Comparison of ENCODE assay signal across 8 cellular contexts in the genomic region with DNA sequence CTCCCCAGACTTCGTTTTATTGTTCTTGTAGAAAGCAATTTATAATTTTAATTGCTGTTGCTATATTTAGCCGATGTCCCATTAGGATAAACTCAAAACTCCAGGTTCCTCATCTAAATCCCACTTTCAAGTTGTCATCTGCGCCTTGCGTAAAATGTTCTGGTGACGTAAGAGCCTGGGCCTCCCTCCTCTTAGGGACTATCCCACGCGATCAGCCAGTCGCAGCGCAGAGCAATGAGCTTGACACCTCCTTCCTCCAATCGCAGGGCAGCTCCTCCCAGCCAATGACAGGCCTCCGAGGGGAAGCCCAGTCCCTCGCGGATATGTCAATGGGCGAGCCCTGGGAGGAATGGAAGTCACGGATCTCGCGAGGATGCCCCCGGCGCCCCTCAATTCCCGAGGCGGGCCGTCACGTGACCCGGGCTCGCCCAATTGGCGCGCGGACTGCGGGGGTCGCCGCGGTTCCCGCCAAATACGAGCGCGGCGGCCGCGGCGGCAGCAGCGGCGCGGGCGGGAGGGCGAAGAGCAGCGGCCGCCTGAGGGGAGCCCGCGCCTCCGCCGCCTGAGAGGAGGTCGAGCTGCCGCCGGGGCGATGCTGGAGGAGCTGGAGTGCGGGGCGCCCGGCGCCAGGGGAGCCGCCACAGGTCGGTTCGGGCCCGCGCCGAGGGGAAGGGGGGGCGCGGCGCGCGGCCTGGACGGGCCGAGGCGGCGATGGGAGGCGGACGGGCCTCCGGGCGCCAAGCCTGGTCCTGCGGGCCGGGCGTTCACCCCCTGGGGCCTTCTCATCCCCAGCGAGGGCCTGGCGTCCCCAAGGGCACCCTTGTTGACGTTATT. TPM values are rescaled to one million over a fixed set of nuclear protein-coding genes. Genes with fewer than 3 reads are reported as not detected.
DNase-seq lines count a peak whose midpoint lies in the region; ATAC-seq, FAIRE-seq and TF ChIP-seq lines count a peak whose summit lies in the region.

A gene with protein sequence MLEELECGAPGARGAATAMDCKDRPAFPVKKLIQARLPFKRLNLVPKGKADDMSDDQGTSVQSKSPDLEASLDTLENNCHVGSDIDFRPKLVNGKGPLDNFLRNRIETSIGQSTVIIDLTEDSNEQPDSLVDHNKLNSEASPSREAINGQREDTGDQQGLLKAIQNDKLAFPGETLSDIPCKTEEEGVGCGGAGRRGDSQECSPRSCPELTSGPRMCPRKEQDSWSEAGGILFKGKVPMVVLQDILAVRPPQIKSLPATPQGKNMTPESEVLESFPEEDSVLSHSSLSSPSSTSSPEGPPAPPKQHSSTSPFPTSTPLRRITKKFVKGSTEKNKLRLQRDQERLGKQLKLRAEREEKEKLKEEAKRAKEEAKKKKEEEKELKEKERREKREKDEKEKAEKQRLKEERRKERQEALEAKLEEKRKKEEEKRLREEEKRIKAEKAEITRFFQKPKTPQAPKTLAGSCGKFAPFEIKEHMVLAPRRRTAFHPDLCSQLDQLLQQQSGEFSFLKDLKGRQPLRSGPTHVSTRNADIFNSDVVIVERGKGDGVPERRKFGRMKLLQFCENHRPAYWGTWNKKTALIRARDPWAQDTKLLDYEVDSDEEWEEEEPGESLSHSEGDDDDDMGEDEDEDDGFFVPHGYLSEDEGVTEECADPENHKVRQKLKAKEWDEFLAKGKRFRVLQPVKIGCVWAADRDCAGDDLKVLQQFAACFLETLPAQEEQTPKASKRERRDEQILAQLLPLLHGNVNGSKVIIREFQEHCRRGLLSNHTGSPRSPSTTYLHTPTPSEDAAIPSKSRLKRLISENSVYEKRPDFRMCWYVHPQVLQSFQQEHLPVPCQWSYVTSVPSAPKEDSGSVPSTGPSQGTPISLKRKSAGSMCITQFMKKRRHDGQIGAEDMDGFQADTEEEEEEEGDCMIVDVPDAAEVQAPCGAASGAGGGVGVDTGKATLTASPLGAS (plus strand): TSS at position 470 of the 834 bp plus-strand sequence. CDS start 123 bp downstream, at position 593.

- H3K36me3 Mint-ChIP-seq in T-helper 17 cell (ENCODE audit: low read depth): no peaks in the 10 kb centered on the region

- H3K36me3 ChIP-seq in prostate gland: no peaks in the 10 kb centered on the region

- H3K27me3 Mint-ChIP-seq in T-helper 17 cell: no peaks in the 10 kb centered on the region

- peaks cover 29% of the 10 kb centered on the region for H3K4me1 Mint-ChIP-seq in T-helper 17 cell

- peaks cover 22% of the 10 kb centered on the region for H3K4me1 ChIP-seq in prostate gland (replicated peaks)

- under 1% methylated on average over 55 of the region's 84 CpGs for WGBS in prostate gland

- TF ChIP-seq CTCF in prostate gland (IDR thresholded peaks at IDR 0.05): peak in 3 of 4 experiments; percentile 12 to 28 (median 20)

- ATAC-seq in HG02885 (IDR thresholded peaks at IDR 0.05; ENCODE audit: poor library complexity, unreplicated experiment): peak; percentile 76
- ATAC-seq in T-helper 17 cell: peak; percentile 90
- ATAC-seq in left ventricle myocardium superior: peak; percentile 95

- H3K27ac Mint-ChIP-seq in T-helper 17 cell: peak within 1 kb of the TSS; percentile 97

- H3K9me3 ChIP-seq in T-helper 17 cell (ENCODE audit: control insufficient read depth, low read length, poor library complexity, severe bottlenecking) (no peaks in the 10 kb centered on the region), prostate gland (no peaks in the 10 kb centered on the region)

- peak within 1 kb of the TSS; percentile 72 to 96 for H3K4me3 ChIP-seq in prostate gland

- intact Hi-C loops in left ventricle myocardium superior (cut with micrococcal nuclease): no loop called here
- intact Hi-C loops in prostate gland (cut with DNase I): loop anchor here (5.0 to 10.0 kb wide), 3 partner anchors 55 to 138 kb away; a partner anchor contains a TSS

- DNase-seq in NCI-H1694 treated with DMSO at 0.1 percent for 48 hours (lab: John Stamatoyannopoulos, UW) (peak; percentile 98), T-helper 17 cell (peak; percentile 97 to 98 (median 98)), left ventricle myocardium superior (peak; percentile 99), prostate gland (ENCODE audit: low spot score) (peak; percentile 100), urothelium cell line (ENCODE audit: low spot score) (peak; percentile 98)

- TF ChIP-seq POLR2A in GM15510 (IDR thresholded peaks at IDR 0.05; ENCODE audit: borderline replicate concordance, extremely low read depth, insufficient read length) (peak; percentile 69), prostate gland (IDR thresholded peaks at IDR 0.05) (peak; percentile 78)

- peak within 1 kb of the TSS; percentile 89 for H3K4me3 Mint-ChIP-seq in T-helper 17 cell

- no peaks in the 10 kb centered on the region for H3K27me3 ChIP-seq in prostate gland (replicated peaks; ENCODE audit: insufficient read depth)

- H3K27ac ChIP-seq in angular gyrus (ENCODE audit: low read depth, low read length) (peak within 1 kb of the TSS; percentile 81), prostate gland (peak within 1 kb of the TSS; percentile 97)

- FAIRE-seq in urothelium cell line (lab: Jason Lieb, UNC): no peak

RNA-seq across cellular contexts. Expression of the gene that starts here (rescaled TPM):
- total RNA-seq in T-helper 17 cell (10 to 100 TPM; 25.5 to 33.4 TPM), left ventricle myocardium superior (7.2 TPM), prostate gland (10 to 100 TPM; 13.0 to 18.1 TPM)

Comparison
In these comparisons a context has a peak if more than half of its experiments do, and no peak if none do; other contexts are left out.
1. Peak in every context shown above with its lines: DNase-seq, ATAC-seq, H3K4me3 ChIP-seq and H3K27ac ChIP-seq.